Comparison of ENCODE assay signal across 27 cellular contexts in the genomic region with DNA sequence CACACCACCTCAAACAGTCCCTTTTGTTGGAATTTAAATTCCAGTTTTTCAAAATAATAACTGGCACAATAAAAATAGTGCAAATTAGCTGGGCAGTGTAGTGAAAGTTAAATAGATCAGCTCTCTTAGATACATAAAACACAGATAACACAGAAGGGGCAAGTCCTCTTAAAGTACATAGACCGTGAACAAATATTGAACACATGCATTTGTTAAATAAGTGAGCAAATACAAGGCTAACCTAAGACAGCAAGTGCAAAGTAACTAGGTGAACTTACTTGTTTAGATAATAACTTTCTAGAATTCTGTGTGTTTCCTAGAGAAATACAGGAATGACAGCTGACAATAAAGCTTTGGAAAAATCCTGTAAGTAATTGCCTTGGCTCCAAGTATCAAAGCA.
"Had no signal": no experiment of that assay in that cellular context is flagged by ENCODE, and none has a peak within 500 bp of the region (broad histone marks: within the 10 kb centered on the region; RNA-seq: fewer than 3 reads in every experiment).

No MANE protein-coding gene starts in this region.

- H3K4me3 Mint-ChIP-seq: mesothelial cell of epicardium; naive thymus-derived CD4-positive, alpha-beta T cell; nephron; neural crest cell; stimulated activated naive B cell treated with anti-CD40 and anti-IgM and Interleukin-4, amounts not matched to agents 10 μg/mL and 1 μg/mL and 100 μg/mL, for 72 hours had no signal

- H3K9me3 ChIP-seq: heart right ventricle, left ventricle myocardium inferior, neutrophil, prostate gland, stomach, testis, thyroid gland, transverse colon, upper lobe of left lung had no signal

- H3K4me1 Mint-ChIP-seq: mesothelial cell of epicardium; nephron; stimulated activated naive B cell treated with anti-CD40 and anti-IgM and Interleukin-4, amounts not matched to agents 10 μg/mL and 1 μg/mL and 100 μg/mL, for 72 hours had no signal

- H3K4me1 ChIP-seq: heart right ventricle, left ventricle myocardium inferior, testis, thyroid gland had no signal

- ATAC-seq: heart right ventricle; naive thymus-derived CD4-positive, alpha-beta T cell; right cardiac atrium; sciatic nerve; stimulated activated naive B cell treated with anti-CD40 and anti-IgM and Interleukin-4, amounts not matched to agents 10 μg/mL and 1 μg/mL and 100 μg/mL, for 72 hours; stimulated activated naive CD8-positive, alpha-beta T cell treated with anti-CD3 and anti-CD28 coated beads, Interleukin-15, Interleukin-2, amounts not matched to agents 100 U/mL and 50 U/mL, for 24 hours had no signal

- H3K27ac Mint-ChIP-seq: mesothelial cell of epicardium; naive thymus-derived CD4-positive, alpha-beta T cell; nephron; stimulated activated naive B cell treated with anti-CD40 and anti-IgM and Interleukin-4, amounts not matched to agents 10 μg/mL and 1 μg/mL and 100 μg/mL, for 72 hours had no signal

- H3K4me3 ChIP-seq: heart right ventricle, left ventricle myocardium inferior, lung, prostate gland, skin epidermis, stomach, testis, thyroid gland, transverse colon, upper lobe of left lung had no signal

- H3K36me3 Mint-ChIP-seq: mesothelial cell of epicardium had no signal

- DNase-seq: heart right ventricle; hippocampal formation; left ventricle myocardium inferior; mesendoderm; naive thymus-derived CD4-positive, alpha-beta T cell; occipital lobe; retina; right cardiac atrium; stimulated activated CD4-positive, alpha-beta T cell treated with anti-CD3 and anti-CD28 coated beads, Interleukin-12 subunit alpha, Interleukin-12 subunit beta, amount 100 ng/mL, for 4 hours; stimulated activated CD4-positive, alpha-beta T cell treated with anti-CD3 and anti-CD28 coated beads, Interleukin-15, amount 100 ng/mL, for 24 hours; stimulated activated CD4-positive, alpha-beta T cell treated with anti-CD3 and anti-CD28 coated beads, Interleukin-2, amount 100 ng/mL, for 24 hours; stimulated activated CD4-positive, alpha-beta T cell treated with anti-CD3 and anti-CD28 coated beads, Interleukin-4, amount 100 ng/mL, for 1 hour; stimulated activated naive B cell treated with anti-CD40 and anti-IgM and Interleukin-4, amounts not matched to agents 10 μg/mL and 1 μg/mL and 100 μg/mL, for 72 hours; stimulated activated naive CD8-positive, alpha-beta T cell treated with anti-CD3 and anti-CD28 coated beads, Interleukin-15, Interleukin-2, amounts not matched to agents 100 U/mL and 50 U/mL, for 24 hours; stomach; testis; thyroid gland; transverse colon; upper lobe of left lung had no signal

- H3K27ac ChIP-seq: heart right ventricle, left ventricle myocardium inferior, neutrophil, skin epidermis, testis, thyroid gland, transverse colon, upper lobe of left lung had no signal

- H3K9me3 Mint-ChIP-seq: naive thymus-derived CD4-positive, alpha-beta T cell; neural crest cell; stimulated activated naive B cell treated with anti-CD40 and anti-IgM and Interleukin-4, amounts not matched to agents 10 μg/mL and 1 μg/mL and 100 μg/mL, for 72 hours had no signal

- H3K27me3 ChIP-seq: heart right ventricle, testis, thyroid gland, transverse colon, upper lobe of left lung had no signal

- H3K36me3 ChIP-seq: heart right ventricle, left ventricle myocardium inferior, neutrophil, prostate gland, stomach, thyroid gland, transverse colon, upper lobe of left lung had no signal
